ENCODE assay signal across 8 cellular contexts in the genomic region with DNA sequence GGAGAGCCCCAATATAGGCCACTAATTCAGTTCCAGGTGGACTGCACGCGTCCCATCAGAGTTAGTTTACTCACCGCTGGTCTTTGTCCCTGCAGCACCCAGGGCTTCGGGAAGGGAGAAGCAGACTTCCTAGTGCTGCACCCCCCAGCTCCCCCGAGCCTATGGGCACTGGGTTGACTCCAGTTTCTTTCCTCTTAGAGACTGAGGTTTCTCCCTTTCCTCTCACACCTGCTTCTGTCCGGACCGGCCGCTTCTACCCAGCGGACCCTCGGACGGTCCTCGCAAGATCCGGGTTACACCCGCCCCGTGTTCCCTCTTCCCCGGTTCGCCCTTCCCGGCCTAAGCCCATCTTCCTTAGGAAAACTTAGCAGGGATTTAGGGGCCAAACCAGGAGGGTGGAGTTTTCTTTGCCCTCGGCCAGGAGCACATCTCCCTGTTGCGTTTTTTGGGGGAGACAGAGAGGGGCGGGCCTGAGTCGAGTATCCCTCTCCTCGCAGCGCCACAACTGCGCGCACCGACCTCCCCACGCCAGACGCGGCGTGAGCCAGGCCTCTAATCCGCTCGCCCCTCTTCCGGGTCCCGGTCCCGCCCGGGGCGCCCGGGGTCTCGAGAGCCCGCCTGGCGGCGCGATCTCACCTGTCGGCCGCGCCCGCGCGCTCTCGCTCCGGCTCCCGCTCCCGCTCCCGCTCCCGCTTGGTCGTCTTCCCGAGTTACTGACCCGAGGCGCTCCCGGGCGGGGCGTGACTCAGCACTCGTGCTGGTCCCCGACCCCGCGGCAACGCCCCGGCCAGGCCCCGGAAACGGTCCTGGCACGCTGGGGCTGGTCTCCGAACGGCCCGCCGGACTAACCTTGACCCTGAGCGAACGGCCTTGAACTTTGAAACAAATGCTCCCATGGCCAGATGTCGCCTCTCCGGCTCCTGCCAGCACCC. TPM values are rescaled to one million over a fixed set of nuclear protein-coding genes. Genes with fewer than 3 reads are reported as not detected.
DNase-seq lines count a peak whose midpoint lies in the region; TF ChIP-seq lines count a peak whose summit lies in the region.

Gene AIFM2, minus strand, starts transcription at position 728 of the 932 bp plus-strand sequence. CDS start 8,741 bp downstream, outside the sequence.

- TF ChIP-seq POLR2A in esophagus muscularis mucosa (IDR thresholded peaks at IDR 0.05; ENCODE audit: low read depth) = peak; percentile 47
- peak; percentile 86 for TF ChIP-seq POLR2A in transverse colon (IDR thresholded peaks at IDR 0.05)

- POLR2A ChIA-PET in HEK293 (lab: Yijun Ruan, JAX) = interaction anchor here (0.5 to 2.2 kb wide), 5 partner anchors 14 to 255 kb away, joined by 3 to 8 read pairs (median 3); partner anchors contain the start of genes SAR1A and TYSND1

- CTCF ChIA-PET in HEK293 (lab: Yijun Ruan, JAX) = interaction anchor here (0.6 to 2.2 kb wide), 4 partner anchors 14 to 389 kb away, joined by 3 to 14 read pairs (median 4); partner anchors contain the start of gene TYSND1

- TF ChIP-seq EP300 in esophagus muscularis mucosa (IDR thresholded peaks at IDR 0.05) (no peak), transverse colon (IDR thresholded peaks at IDR 0.05; ENCODE audit: low read depth) (peak; percentile 67)

- H3K9me3 ChIP-seq in HEK293 (ENCODE audit: control insufficient read depth, insufficient read depth, low read depth, low read length) (no peaks in the 10 kb centered on the region), esophagus muscularis mucosa (no peaks in the 10 kb centered on the region), transverse colon (no peaks in the 10 kb centered on the region)

- H3K36me3 ChIP-seq in HEK293 (ENCODE audit: control insufficient read depth in 2 of 2, insufficient read depth in 1 of 2, low read length in 2 of 2) (no peaks in the 10 kb centered on the region), esophagus muscularis mucosa (peaks cover 0 to 14% (median 10%) of the 10 kb centered on the region in 4 donors), transverse colon (no peaks in the 10 kb centered on the region)

- WGBS in esophagus muscularis mucosa = 13% methylated on average over 31 of the region's 80 CpGs
- 9 to 12% methylated on average over 7 to 76 of the region's 80 CpGs for WGBS in transverse colon (ENCODE audit: low coverage in 1 of 2), 2 donors

- H3K4me3 ChIP-seq in HEK293 (ENCODE audit: low read depth, low read length) (peak within 1 kb of the TSS; percentile 55), esophagus muscularis mucosa (peak within 1 kb of the TSS; percentile 79 to 87 (median 82)), transverse colon (peak within 1 kb of the TSS; percentile 72 to 87 (median 79))

- H3K4me1 ChIP-seq in HEK293 (ENCODE audit: control insufficient read depth, insufficient read depth, low read length) = no peaks in the 10 kb centered on the region
- H3K4me1 ChIP-seq in esophagus muscularis mucosa = peaks cover 14 to 30% (median 24%) of the 10 kb centered on the region in 4 donors
- peaks cover 7 to 36% (median 17%) of the 10 kb centered on the region in 4 donors for H3K4me1 ChIP-seq in transverse colon

- H3K27me3 ChIP-seq in esophagus muscularis mucosa (no peaks in the 10 kb centered on the region), transverse colon (no peaks in the 10 kb centered on the region)

- peak; percentile 46; the same call in 1 of the 2 replicates for TF ChIP-seq CTCF in HEK293 (tag by site-specific recombination; IDR thresholded peaks at IDR 0.05)
- TF ChIP-seq CTCF in esophagus muscularis mucosa (IDR thresholded peaks at IDR 0.05) = peak in 2 of 3 experiments; percentile 10 to 28
- peak in 2 of 5 experiments; percentile 5 to 39 for TF ChIP-seq CTCF in transverse colon (IDR thresholded peaks at IDR 0.05)

- DNase-seq in SHP77 (lab: John Stamatoyannopoulos, UW) (peak; percentile 14 to 49), SHP77 treated with DMSO at 0.1 percent for 48 hours (lab: John Stamatoyannopoulos, UW) (no peak), MV-4-11 (lab: John Stamatoyannopoulos, UW) (peak; percentile 9), activated T-cell treated with anti-CD3 and anti-CD28 coated beads for 48 hours (ENCODE audit: low read depth) (peak; percentile 45), esophagus muscularis mucosa (ENCODE audit: extremely low spot score) (no peak), myocyte (ENCODE audit: low read depth) (peak; percentile 81), transverse colon (peak; percentile 94)

- in situ Hi-C loops in transverse colon (cut with MboI; ENCODE audit: low pct_ligation_motif_present in 1 of 4, low pct_unique_long_range_greater_than_20kb in 1 of 4, low sequenced_read_pairs in 3 of 4) = no loop called here

- intact Hi-C loops in esophagus muscularis mucosa (cut with DNase I) = no loop called here
- intact Hi-C loops in transverse colon (cut with DNase I; ENCODE audit: low total_unique reads) = no loop called here

- H3K27ac ChIP-seq in HEK293 (ENCODE audit: extremely low read depth, low read depth, low read length) = peak within 1 kb of the TSS; percentile 52; the same call in 1 of the 2 replicates
- peak within 1 kb of the TSS; percentile 84 to 87 (median 86) for H3K27ac ChIP-seq in esophagus muscularis mucosa (replicated peaks in 1 of 4)
- H3K27ac ChIP-seq in transverse colon = peak within 1 kb of the TSS; percentile 84 to 91 (median 87)

TF ChIP-seq in HEK293, 187 proteins besides CTCF, POLR2A, EP300 and RAD21 (continues in another document):
- no peak for TF ChIP-seq GLI4 (tag by site-specific recombination; IDR thresholded peaks at IDR 0.05)
- TF ChIP-seq ZBTB26 (tag by site-specific recombination; optimal IDR thresholded peaks at IDR 0.05) = peak; percentile 92
- TF ChIP-seq ZSCAN30 (tag by site-specific recombination; IDR thresholded peaks at IDR 0.05) = peak; percentile 24; the same call in 1 of the 2 replicates
- no peak; the same call in 1 of the 2 replicates for TF ChIP-seq ZNF777 (tag by site-specific recombination; IDR thresholded peaks at IDR 0.05; ENCODE audit: borderline replicate concordance)
- peak; percentile 62 for TF ChIP-seq PRDM10 (tag by site-specific recombination; IDR thresholded peaks at IDR 0.05)
- peak; percentile 45; the same call in 1 of the 2 replicates for TF ChIP-seq GLIS1 (tag by site-specific recombination; IDR thresholded peaks at IDR 0.05)
- no peak for TF ChIP-seq ZNF24 (tag by site-specific recombination; IDR thresholded peaks at IDR 0.05)

RNA-seq across cellular contexts. Expression of gene AIFM2, which starts in this region (rescaled TPM):
- total RNA-seq in esophagus muscularis mucosa (10 to 100 TPM; 13.3 to 21.8 (median 17.2) TPM), myocyte (15.8 and 18.3 TPM in 2 replicates), transverse colon (10 to 100 TPM in 3 of 4 donors, 1 to 10 TPM in 1; 3.8 to 27.0 (median 23.9) TPM)
- 16.1 TPM for polyA plus RNA-seq in myocyte (2012)

Comparison
In these comparisons a context has a peak if more than half of its experiments do, and no peak if none do; other contexts are left out.
1. DNase-seq: peak in SHP77 (2 of 2), MV-4-11 (single experiment), activated T-cell treated with anti-CD3 and anti-CD28 coated beads for 48 hours (single experiment), myocyte (single experiment) and transverse colon (single experiment); none in SHP77 treated with DMSO at 0.1 percent for 48 hours (single experiment) and esophagus muscularis mucosa (single experiment).
2. Peak in every context shown above with its lines, with median percentiles within 50 percentile points of each other: H3K27ac ChIP-seq and H3K4me3 ChIP-seq.